13 cellular contexts compared by ENCODE assay signal in genomic region chr18:77147418-77147852, GRCh38. TPM values are rescaled to one million over a fixed set of nuclear protein-coding genes. Genes with fewer than 3 reads are reported as not detected.
DNase-seq lines count a peak whose midpoint lies in the region; ATAC-seq and TF ChIP-seq lines count a peak whose summit lies in the region.
"Had no signal": no experiment of that assay in that cellular context is flagged by ENCODE, and none has a peak within 500 bp of the region (broad histone marks: within the 10 kb centered on the region; RNA-seq: fewer than 3 reads in every experiment).

No MANE protein-coding gene starts in this region.

- peaks cover 36% of the 10 kb centered on the region for H3K4me1 Mint-ChIP-seq in T-helper 2 cell treated with Interferon-gamma antibody and Interleukin-4, amounts not matched to agents 5 μg/mL and 100 μg/mL, for 36 hours (ENCODE audit: low read depth)
- peaks cover 23 to 35% (median 26%) of the 10 kb centered on the region in 7 donors for H3K4me1 Mint-ChIP-seq in naive thymus-derived CD4-positive, alpha-beta T cell

- no peak overlapping the region for H3K4me3 ChIP-seq in Loucy (ENCODE audit: low read length, poor library complexity, severe bottlenecking)
- H3K4me3 ChIP-seq in naive thymus-derived CD4-positive, alpha-beta T cell (ENCODE audit: low read length) = no peak overlapping the region
- H3K4me3 ChIP-seq: adrenal gland, lower lobe of right lung, right lobe of liver had no signal

- H3F3A ChIP-seq in Loucy (ENCODE audit: low read depth) = no peaks in the 10 kb centered on the region

- H3K27ac Mint-ChIP-seq in T-helper 2 cell treated with Interferon-gamma antibody and Interleukin-4, amounts not matched to agents 5 μg/mL and 100 μg/mL, for 36 hours = peak overlapping the region; percentile 44
- H3K27ac Mint-ChIP-seq in naive thymus-derived CD4-positive, alpha-beta T cell = peak overlapping the region; percentile 53 to 88 (median 81)

- ATAC-seq in naive thymus-derived CD4-positive, alpha-beta T cell = peak; percentile 82

- H3K27me3 Mint-ChIP-seq in T-helper 2 cell treated with Interferon-gamma antibody and Interleukin-4, amounts not matched to agents 5 μg/mL and 100 μg/mL, for 36 hours (ENCODE audit: low read depth) = no peaks in the 10 kb centered on the region
- H3K27me3 Mint-ChIP-seq in naive thymus-derived CD4-positive, alpha-beta T cell = no peaks in the 10 kb centered on the region

- H3K27me3 ChIP-seq in Loucy (ENCODE audit: insufficient read depth, low read length, poor library complexity, severe bottlenecking) = no peaks in the 10 kb centered on the region
- H3K27me3 ChIP-seq in naive thymus-derived CD4-positive, alpha-beta T cell (ENCODE audit: control insufficient read depth in 2 of 2, insufficient read depth in 2 of 2, low read length in 2 of 2) = no peaks in the 10 kb centered on the region
- H3K27me3 ChIP-seq: adrenal gland, right lobe of liver had no signal

- H3K4me1 ChIP-seq in Loucy (ENCODE audit: insufficient read depth, low read length, poor library complexity, severe bottlenecking) = peaks cover 14% of the 10 kb centered on the region
- peaks cover 13 to 17% of the 10 kb centered on the region in 2 donors for H3K4me1 ChIP-seq in naive thymus-derived CD4-positive, alpha-beta T cell (ENCODE audit: control insufficient read depth in 2 of 2, insufficient read depth in 2 of 2, low read length in 2 of 2)
- H3K4me1 ChIP-seq: lower lobe of right lung had no signal

- no peak overlapping the region for H3K4me3 Mint-ChIP-seq in T-helper 2 cell treated with Interferon-gamma antibody and Interleukin-4, amounts not matched to agents 5 μg/mL and 100 μg/mL, for 36 hours
- H3K4me3 Mint-ChIP-seq in naive thymus-derived CD4-positive, alpha-beta T cell = peak overlapping the region in 7 of 10 donors; percentile 18 to 57 (median 37)

- H3K27ac ChIP-seq in naive thymus-derived CD4-positive, alpha-beta T cell (ENCODE audit: low read depth, low read length) = no peak overlapping the region
- H3K27ac ChIP-seq: adrenal gland, lower lobe of right lung, right lobe of liver had no signal

- H3K9me2 ChIP-seq in Loucy (replicated peaks; ENCODE audit: low read depth, low read length) = no peaks in the 10 kb centered on the region

- TF ChIP-seq CTCF in Loucy (conservative IDR thresholded peaks at IDR 0.05; ENCODE audit: low read length) = no peak

- no peak for DNase-seq in T-helper 2 cell treated with Interferon-gamma antibody and Interleukin-4, amounts not matched to agents 5 μg/mL and 100 μg/mL, for 36 hours (ENCODE audit: low spot score)
- DNase-seq in T-helper 2 cell (no peak), AG08396 (ENCODE audit: low spot score) (no peak), NCI-H187 (lab: John Stamatoyannopoulos, UW) (no peak), NCI-H446 treated with DMSO at 0.1 percent for 48 hours (lab: John Stamatoyannopoulos, UW) (no peak)
- peak; percentile 38 to 40 for DNase-seq in activated T-cell treated with anti-CD3 and anti-CD28 coated beads, Interleukin-2, amount 50 U/mL, for 48 hours
- DNase-seq in naive thymus-derived CD4-positive, alpha-beta T cell = no peak
- DNase-seq: lower lobe of right lung, NCI-H1436, right lobe of liver had no signal

- peaks cover 24% of the 10 kb centered on the region for H3K9me3 Mint-ChIP-seq in T-helper 2 cell treated with Interferon-gamma antibody and Interleukin-4, amounts not matched to agents 5 μg/mL and 100 μg/mL, for 36 hours
- peaks cover 4 to 28% (median 15%) of the 10 kb centered on the region in 11 donors for H3K9me3 Mint-ChIP-seq in naive thymus-derived CD4-positive, alpha-beta T cell

- no peaks in the 10 kb centered on the region for H3K79me2 ChIP-seq in Loucy (ENCODE audit: insufficient read depth, low read length)

- POLR2A ChIA-PET in naive thymus-derived CD4-positive, alpha-beta T cell (lab: Charles Lee) = interaction anchor here (1.1 to 12.0 kb wide), 3 partner anchors 16 to 96 kb away, joined by 3 to 83 read pairs (median 3); partner anchors contain the start of gene MBP

- CTCF ChIA-PET in naive thymus-derived CD4-positive, alpha-beta T cell (lab: Charles Lee) = no interaction called here

- peaks cover 16% of the 10 kb centered on the region for H3K36me3 Mint-ChIP-seq in T-helper 2 cell treated with Interferon-gamma antibody and Interleukin-4, amounts not matched to agents 5 μg/mL and 100 μg/mL, for 36 hours (ENCODE audit: low read depth)
- H3K36me3 Mint-ChIP-seq in naive thymus-derived CD4-positive, alpha-beta T cell = peaks cover 4 to 17% (median 11%) of the 10 kb centered on the region in 5 donors

- H2AFZ ChIP-seq in Loucy (ENCODE audit: low read length) = no peak overlapping the region

- peaks cover 12% of the 10 kb centered on the region; the same call in 1 of the 2 replicates for H3K9me3 ChIP-seq in Loucy (ENCODE audit: insufficient read depth, low read depth, low read length)
- H3K9me3 ChIP-seq in naive thymus-derived CD4-positive, alpha-beta T cell (ENCODE audit: control insufficient read depth in 2 of 3, low read length in 3 of 3) = peaks cover 0 to 13% (median 10%) of the 10 kb centered on the region in 3 experiments
- H3K9me3 ChIP-seq: adrenal gland, right lobe of liver had no signal

- H3K9ac ChIP-seq in Loucy (ENCODE audit: low read depth, low read length, poor library complexity, severe bottlenecking) = peak overlapping the region; percentile 7

- intact Hi-C loops in naive thymus-derived CD4-positive, alpha-beta T cell (cut with micrococcal nuclease) = loop anchor here in 1 of 2 donors (1.0 kb wide), 1 partner anchor 14 kb away; no protein-coding TSS in a partner anchor

- H4K20me1 ChIP-seq in Loucy (ENCODE audit: insufficient read depth, low read length, poor library complexity, severe bottlenecking) = no peaks in the 10 kb centered on the region

- H3K4me2 ChIP-seq in Loucy (ENCODE audit: low read depth, low read length, poor library complexity, severe bottlenecking) = peak overlapping the region; percentile 16

- no peaks in the 10 kb centered on the region for H3K36me3 ChIP-seq in Loucy (ENCODE audit: insufficient read depth, low read length)
- no peaks in the 10 kb centered on the region for H3K36me3 ChIP-seq in naive thymus-derived CD4-positive, alpha-beta T cell (ENCODE audit: control insufficient read depth in 2 of 3, insufficient read depth in 3 of 3, low read length in 3 of 3)
- H3K36me3 ChIP-seq: adrenal gland, lower lobe of right lung, right lobe of liver had no signal

RNA-seq across cellular contexts. Expression of gene MBP, which starts 14.9 kb away (rescaled TPM):
- 100 to 1,000 TPM in 3 of 5 experiments, 10 to 100 TPM in 2; 88.3 to 152 (median 116) TPM for total RNA-seq in naive thymus-derived CD4-positive, alpha-beta T cell
- 100 to 1,000 TPM in 1 of 2 donors, 10 to 100 TPM in 1; 96.4 to 107 TPM for polyA plus RNA-seq in naive thymus-derived CD4-positive, alpha-beta T cell
- total RNA-seq: A673 had no signal

Comparison
In these comparisons a context has a peak if more than half of its experiments do, and no peak if none do; other contexts are left out.
1. DNase-seq: peak in activated T-cell treated with anti-CD3 and anti-CD28 coated beads, Interleukin-2, amount 50 U/mL, for 48 hours (2 of 2); none in T-helper 2 cell treated with Interferon-gamma antibody and Interleukin-4, amounts not matched to agents 5 μg/mL and 100 μg/mL, for 36 hours (single experiment), T-helper 2 cell (0 of 5), naive thymus-derived CD4-positive, alpha-beta T cell (0 of 9), AG08396 (single experiment), NCI-H187 (0 of 2) and NCI-H446 treated with DMSO at 0.1 percent for 48 hours (single experiment).